Comparison of ENCODE assay signal across 24 cellular contexts in the genomic region with DNA sequence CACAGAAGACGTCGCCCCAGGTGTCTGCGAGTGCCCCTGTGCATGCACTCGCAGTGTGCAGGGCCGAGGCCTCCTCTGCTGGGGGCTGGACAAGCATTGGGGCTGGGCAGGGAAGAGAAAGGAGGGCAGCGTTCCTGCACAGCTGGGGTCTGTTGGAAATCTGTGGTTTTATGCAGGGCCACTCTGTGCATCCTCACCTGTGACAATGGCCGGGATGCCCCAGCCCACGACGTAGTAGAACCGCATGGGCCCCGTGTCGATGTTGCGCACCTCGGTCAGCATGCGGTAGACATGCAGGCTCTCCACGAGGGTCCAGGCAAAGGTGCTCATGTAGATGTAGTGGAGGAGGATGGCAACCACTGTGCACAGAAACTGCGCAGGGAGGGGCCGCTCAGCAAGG.
"Had no signal": no experiment of that assay in that cellular context is flagged by ENCODE, and none has a peak within 500 bp of the region (broad histone marks: within the 10 kb centered on the region; RNA-seq: fewer than 3 reads in every experiment).

No MANE protein-coding gene starts in this region.

- H3K4me3 ChIP-seq: colonic mucosa, gastrocnemius medialis, left ventricle myocardium inferior, pancreas, smooth muscle cell, testis, upper lobe of left lung had no signal

- H3K27ac ChIP-seq: colonic mucosa, gastrocnemius medialis, left ventricle myocardium inferior, neutrophil, pancreas, testis, upper lobe of left lung had no signal

- H3K27ac Mint-ChIP-seq: activated CD4-positive, alpha-beta T cell treated with anti-CD3 and anti-CD28 coated beads, Interleukin-2, amount 10 ng/mL, durations not matched to agents 7 days and 5 days; activated CD8-positive, alpha-beta T cell treated with anti-CD3 and anti-CD28 coated beads, Interleukin-2, amount 10 ng/mL, durations not matched to agents 7 days and 5 days; stimulated activated memory B cell treated with anti-CD40 and anti-IgM and Interleukin-4, amounts not matched to agents 10 μg/mL and 1 μg/mL and 100 μg/mL, for 72 hours had no signal

- H3K4me1 ChIP-seq: gastrocnemius medialis, testis had no signal

- DNase-seq: activated CD4-positive, alpha-beta T cell treated with anti-CD3 and anti-CD28 coated beads, Interleukin-2, amount 10 ng/mL, durations not matched to agents 7 days and 5 days; activated CD4-positive, CD25-positive, alpha-beta regulatory T cell; activated CD8-positive, alpha-beta memory T cell treated with anti-CD3 and anti-CD28 coated beads, Interleukin-2, amount 50 U/mL, for 4 hours; activated CD8-positive, alpha-beta T cell treated with anti-CD3 and anti-CD28 coated beads, Interleukin-2, amount 10 ng/mL, durations not matched to agents 7 days and 5 days; activated effector memory CD4-positive, alpha-beta T cell treated with Interleukin-2 at 50 U/mL for 16 hours; activated naive CD4-positive, alpha-beta T cell treated with anti-CD3 and anti-CD28 coated beads, Interleukin-2, amount 50 U/mL, for 16 hours; activated T-cell treated with anti-CD3 and anti-CD28 coated beads, Interleukin-2, amount 50 U/mL, for 48 hours; amniotic stem cell; erythroblast; gastrocnemius medialis; head of caudate nucleus; kidney glomerular epithelial cell; left ventricle myocardium inferior; mammary epithelial cell; SK-N-SH; stimulated activated CD4-positive, alpha-beta T cell treated with anti-CD3 and anti-CD28 coated beads, Interleukin-4, amount 100 ng/mL, for 24 hours; testis had no signal

- H3K27me3 Mint-ChIP-seq: stimulated activated memory B cell treated with anti-CD40 and anti-IgM and Interleukin-4, amounts not matched to agents 10 μg/mL and 1 μg/mL and 100 μg/mL, for 72 hours had no signal

- H3K4me3 Mint-ChIP-seq: activated CD4-positive, alpha-beta T cell treated with anti-CD3 and anti-CD28 coated beads, Interleukin-2, amount 10 ng/mL, durations not matched to agents 7 days and 5 days; activated CD8-positive, alpha-beta T cell treated with anti-CD3 and anti-CD28 coated beads, Interleukin-2, amount 10 ng/mL, durations not matched to agents 7 days and 5 days; stimulated activated memory B cell treated with anti-CD40 and anti-IgM and Interleukin-4, amounts not matched to agents 10 μg/mL and 1 μg/mL and 100 μg/mL, for 72 hours had no signal

- H3K36me3 ChIP-seq: colonic mucosa, gastrocnemius medialis, left ventricle myocardium inferior, neutrophil, pancreas had no signal

- ATAC-seq: activated CD8-positive, alpha-beta T cell treated with anti-CD3 and anti-CD28 coated beads, Interleukin-2, amount 10 ng/mL, durations not matched to agents 7 days and 5 days; gastrocnemius medialis; sciatic nerve; stimulated activated memory B cell treated with anti-CD40 and anti-IgM and Interleukin-4, amounts not matched to agents 10 μg/mL and 1 μg/mL and 100 μg/mL, for 72 hours had no signal

- H3K9me3 ChIP-seq: colonic mucosa, gastrocnemius medialis, neutrophil, pancreas, SK-N-SH, testis had no signal

- H3K27me3 ChIP-seq: colonic mucosa, gastrocnemius medialis, pancreas, testis, upper lobe of left lung had no signal
